ENCODE assay signal across 19 cellular contexts in the genomic region with DNA sequence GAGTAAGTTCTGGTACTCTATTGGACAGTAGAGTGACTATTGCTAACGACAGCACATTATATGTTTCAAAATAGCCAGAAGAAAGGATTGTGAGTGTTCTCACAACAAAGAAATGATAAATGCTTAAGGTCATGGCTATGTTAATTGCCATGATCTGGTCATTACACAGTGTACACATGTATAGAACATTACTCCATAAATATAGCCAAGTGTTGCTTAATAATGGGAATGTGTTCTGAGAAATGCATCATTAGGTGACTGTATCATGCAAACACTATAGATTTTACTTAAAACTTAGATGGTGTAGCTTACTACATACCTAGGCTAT. TPM values are rescaled to one million over a fixed set of nuclear protein-coding genes. Genes with fewer than 3 reads are reported as not detected.
DNase-seq lines count a peak whose midpoint lies in the region; ATAC-seq and FAIRE-seq lines count a peak whose summit lies in the region.
"Had no signal": no experiment of that assay in that cellular context is flagged by ENCODE, and none has a peak within 500 bp of the region (broad histone marks: within the 10 kb centered on the region; RNA-seq: fewer than 3 reads in every experiment).

No MANE protein-coding gene starts in this region.

- H3K9me3 ChIP-seq in subcutaneous abdominal adipose tissue (ENCODE audit: control insufficient read depth in 5 of 5, low read length in 5 of 5) = no peaks in the 10 kb centered on the region
- H3K9me3 ChIP-seq: colonic mucosa, upper lobe of right lung had no signal

- H3K4me1 Mint-ChIP-seq in activated T-helper 17 cell treated with anti-CD3 and anti-CD28 coated beads, Interleukin-2, amount 50 U/mL, for 72 hours = peaks cover 50% of the 10 kb centered on the region

- peak overlapping the region; percentile 77 for H3K4me3 Mint-ChIP-seq in activated T-helper 17 cell treated with anti-CD3 and anti-CD28 coated beads, Interleukin-2, amount 50 U/mL, for 72 hours
- H3K4me3 Mint-ChIP-seq: T-helper 1 cell treated with Interleukin-12 subunit alpha and Interleukin-12 subunit beta and Interleukin-4 antibody, amounts not matched to agents 30 μg/mL and 1 μg/mL, for 36 hours had no signal

- H3K9ac ChIP-seq in subcutaneous abdominal adipose tissue (ENCODE audit: low read length in 5 of 5) = no peak overlapping the region

- peak overlapping the region; percentile 49 for H3K27ac ChIP-seq in subcutaneous abdominal adipose tissue (ENCODE audit: low read depth, low read length)
- H3K27ac ChIP-seq: colonic mucosa, upper lobe of right lung had no signal

- H3K27me3 Mint-ChIP-seq in activated T-helper 17 cell treated with anti-CD3 and anti-CD28 coated beads, Interleukin-2, amount 50 U/mL, for 72 hours = no peaks in the 10 kb centered on the region

- peaks cover 0 to 7% (median 0%) of the 10 kb centered on the region in 5 donors for H3K36me3 ChIP-seq in subcutaneous abdominal adipose tissue (ENCODE audit: control insufficient read depth in 5 of 5, insufficient read depth in 5 of 5, low read length in 5 of 5)
- H3K36me3 ChIP-seq: colonic mucosa, upper lobe of right lung had no signal

- DNase-seq in activated naive CD4-positive, alpha-beta T cell treated with anti-CD3 and anti-CD28 coated beads, Interleukin-2, amount 50 U/mL, for 72 hours (ENCODE audit: low spot score in 2 of 2) = no peak
- no peak for DNase-seq in activated naive CD4-positive, alpha-beta T cell treated with anti-CD3 and anti-CD28 coated beads, Interleukin-2, amount 50 U/mL, for 16 hours
- no peak for DNase-seq in UCSD-AML1 (lab: John Stamatoyannopoulos, UW; ENCODE audit: unreplicated experiment)
- DNase-seq: activated CD4-positive, alpha-beta T cell treated with anti-CD3 and anti-CD28 coated beads for 1 hour; activated T-cell treated with anti-CD3 and anti-CD28 coated beads for 4 hours; aorta; colonic mucosa; islet precursor cell; midbrain; NCI-H1105 treated with DMSO at 0.1 percent for 48 hours; upper lobe of right lung had no signal

- no peak for ATAC-seq in activated naive CD4-positive, alpha-beta T cell treated with anti-CD3 and anti-CD28 coated beads, Interleukin-2, amount 50 U/mL, for 72 hours
- ATAC-seq in activated T-helper 17 cell treated with anti-CD3 and anti-CD28 coated beads, Interleukin-2, amount 50 U/mL, for 72 hours (replicated peaks) = no peak
- no peak for ATAC-seq in GM18867 (IDR thresholded peaks at IDR 0.05; ENCODE audit: unreplicated experiment)
- no peak for ATAC-seq in activated CD4-positive, CD25-positive, alpha-beta regulatory T cell treated with anti-CD3 and anti-CD28 coated beads, Interleukin-2, amount 50 U/mL, for 24 hours
- ATAC-seq: K562, Right ventricle myocardium inferior, upper lobe of right lung had no signal

- FAIRE-seq in islet of Langerhans (lab: Jason Lieb, UNC) = peak; percentile 33
- FAIRE-seq: K562 had no signal

- no peaks in the 10 kb centered on the region for H3K27me3 ChIP-seq in subcutaneous abdominal adipose tissue (ENCODE audit: control insufficient read depth in 5 of 5, insufficient read depth in 4 of 5, low read length in 5 of 5)
- H3K27me3 ChIP-seq: colonic mucosa, upper lobe of right lung had no signal

- no peaks in the 10 kb centered on the region for H3K9me3 Mint-ChIP-seq in activated naive CD4-positive, alpha-beta T cell treated with anti-CD3 and anti-CD28 coated beads, Interleukin-2, amount 50 U/mL, for 72 hours
- H3K9me3 Mint-ChIP-seq in activated T-helper 17 cell treated with anti-CD3 and anti-CD28 coated beads, Interleukin-2, amount 50 U/mL, for 72 hours = no peaks in the 10 kb centered on the region
- H3K9me3 Mint-ChIP-seq: T-helper 1 cell treated with Interleukin-12 subunit alpha and Interleukin-12 subunit beta and Interleukin-4 antibody, amounts not matched to agents 30 μg/mL and 1 μg/mL, for 36 hours had no signal

- peaks cover 3 to 70% (median 61%) of the 10 kb centered on the region in 5 donors for H3K4me1 ChIP-seq in subcutaneous abdominal adipose tissue (ENCODE audit: control insufficient read depth in 5 of 5, insufficient read depth in 5 of 5, low read length in 5 of 5)

- H3K36me3 Mint-ChIP-seq in activated naive CD4-positive, alpha-beta T cell treated with anti-CD3 and anti-CD28 coated beads, Interleukin-2, amount 50 U/mL, for 72 hours = peaks cover 0 to under 1% of the 10 kb centered on the region in 2 donors
- H3K36me3 Mint-ChIP-seq in activated T-helper 17 cell treated with anti-CD3 and anti-CD28 coated beads, Interleukin-2, amount 50 U/mL, for 72 hours (ENCODE audit: low read depth) = peaks cover 55% of the 10 kb centered on the region

- H3K27ac Mint-ChIP-seq in activated naive CD4-positive, alpha-beta T cell treated with anti-CD3 and anti-CD28 coated beads, Interleukin-2, amount 50 U/mL, for 72 hours = peak overlapping the region; percentile 34 to 58
- H3K27ac Mint-ChIP-seq in activated T-helper 17 cell treated with anti-CD3 and anti-CD28 coated beads, Interleukin-2, amount 50 U/mL, for 72 hours = peak overlapping the region; percentile 88
- H3K27ac Mint-ChIP-seq: T-helper 1 cell treated with Interleukin-12 subunit alpha and Interleukin-12 subunit beta and Interleukin-4 antibody, amounts not matched to agents 30 μg/mL and 1 μg/mL, for 36 hours had no signal

- H3K4me3 ChIP-seq in subcutaneous abdominal adipose tissue (ENCODE audit: low read depth in 1 of 5, low read length in 5 of 5) = no peak overlapping the region
- H3K4me3 ChIP-seq: colonic mucosa, K562, upper lobe of right lung had no signal

RNA-seq across cellular contexts. Expression of gene EPC1, which starts 19.6 kb away (rescaled TPM):
- 10 to 100 TPM; 28.3 to 40.2 TPM for total RNA-seq in activated naive CD4-positive, alpha-beta T cell treated with anti-CD3 and anti-CD28 coated beads, Interleukin-2, amount 50 U/mL, for 72 hours
- 10 to 100 TPM; 36.3 to 40.4 TPM for total RNA-seq in activated T-helper 17 cell treated with anti-CD3 and anti-CD28 coated beads, Interleukin-2, amount 50 U/mL, for 72 hours
